ENCODE assay signal across 21 cellular contexts in the genomic region with DNA sequence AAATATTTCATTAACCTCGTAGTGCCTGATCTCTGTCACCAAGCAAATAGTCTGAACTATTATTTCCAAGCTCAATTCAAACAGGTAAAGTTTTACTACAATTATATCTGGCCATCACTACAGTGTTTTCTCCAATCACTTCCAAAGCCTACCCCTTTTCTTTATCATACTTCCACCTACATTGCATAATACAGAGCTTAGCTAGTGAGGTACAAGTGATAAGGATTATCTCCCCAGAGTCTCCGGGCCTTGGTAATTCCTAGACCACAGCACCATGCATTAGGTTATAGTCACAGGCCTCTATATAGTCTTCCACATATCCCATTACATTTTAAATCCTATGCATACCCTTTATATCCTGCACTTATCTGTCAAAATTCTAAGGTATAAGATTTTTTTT.
DNase-seq lines count a peak whose midpoint lies in the region; ATAC-seq and TF ChIP-seq lines count a peak whose summit lies in the region.
"Had no signal": no experiment of that assay in that cellular context is flagged by ENCODE, and none has a peak within 500 bp of the region (broad histone marks: within the 10 kb centered on the region; RNA-seq: fewer than 3 reads in every experiment).

No MANE protein-coding gene starts in this region.

- H3K79me2 ChIP-seq in mammary epithelial cell (ENCODE audit: insufficient read depth, low read length): peaks cover 62% of the 10 kb centered on the region

- intact Hi-C loops in mammary epithelial cell (cut with micrococcal nuclease): loop anchor here (5.0 kb wide), 1 partner anchor 154 kb away; a partner anchor contains a TSS

- H3K9me3 ChIP-seq in ES-I3 (ENCODE audit: control insufficient read depth, insufficient read depth, low read length): no peaks in the 10 kb centered on the region
- peaks cover 3% of the 10 kb centered on the region for H3K9me3 ChIP-seq in mammary epithelial cell (replicated peaks; ENCODE audit: insufficient read depth, low read length)
- no peaks in the 10 kb centered on the region for H3K9me3 ChIP-seq in iPS-20b (ENCODE audit: insufficient read depth, low read depth, low read length)
- no peaks in the 10 kb centered on the region for H3K9me3 ChIP-seq in tibial nerve
- H3K9me3 ChIP-seq: ascending aorta, MG63, neutrophil had no signal

- WGBS in mammary epithelial cell (ENCODE audit: low coverage, missing lambda C conversion rate): 48% methylated on average over 2 of the region's 2 CpGs
- WGBS in tibial nerve, 2 donors: 85% methylated on average over 2 of the region's 2 CpGs

- no peaks in the 10 kb centered on the region for H4K20me1 ChIP-seq in mammary epithelial cell (ENCODE audit: insufficient read depth, low read length)

- H3K36me3 ChIP-seq in ES-I3 (ENCODE audit: insufficient read depth, low read length): peaks cover 10% of the 10 kb centered on the region; the same call in 1 of the 2 replicates
- peaks cover 11% of the 10 kb centered on the region for H3K36me3 ChIP-seq in mammary epithelial cell (ENCODE audit: insufficient read depth, low read length)
- H3K36me3 ChIP-seq in iPS-20b (ENCODE audit: insufficient read depth, low read depth, low read length): peaks cover 34% of the 10 kb centered on the region; the same call in 1 of the 2 replicates
- H3K36me3 ChIP-seq in tibial nerve: no peaks in the 10 kb centered on the region
- H3K36me3 ChIP-seq: ascending aorta, MG63, neutrophil had no signal

- BruUV-seq in mammary epithelial cell (replicated peaks; lab: Mats Ljungman, UMichigan): no TSS peak

- DNase-seq in NCI-H69 (lab: John Stamatoyannopoulos, UW) (peak; percentile 41), mammary epithelial cell (no peak), C1 segment of cervical spinal cord (lab: John Stamatoyannopoulos, UW) (no peak), Kasumi-1 (lab: John Stamatoyannopoulos, UW) (no peak), tibial nerve (ENCODE audit: low spot score in 2 of 2) (no peak)
- DNase-seq: activated CD4-positive, alpha-beta memory T cell treated with anti-CD3 and anti-CD28 coated beads for 36 hours; activated naive CD4-positive, alpha-beta T cell treated with anti-CD3 and anti-CD28 coated beads, Interleukin-2, amount 50 U/mL, for 16 hours; activated T-cell treated with anti-CD3 and anti-CD28 coated beads, Interleukin-2, amount 50 U/mL, for 1 hour; DMS 273 treated with DMSO at 0.1 percent for 48 hours; effector memory CD8-positive, alpha-beta T cell; GDM1; GOT3; MG63; NCI-H1436 treated with DMSO at 0.1 percent for 48 hours; stimulated activated CD8-positive, alpha-beta memory T cell treated with anti-CD3 and anti-CD28 coated beads, Interleukin-4, amount 100 ng/mL, for 48 hours had no signal

- H3K27me3 ChIP-seq in mammary epithelial cell (ENCODE audit: insufficient read depth, low read length) (no peaks in the 10 kb centered on the region), iPS-20b (ENCODE audit: insufficient read depth, low read length) (no peaks in the 10 kb centered on the region), tibial nerve (no peaks in the 10 kb centered on the region)
- H3K27me3 ChIP-seq: ascending aorta, MG63, neutrophil had no signal

- no peak for TF ChIP-seq POLR2A in tibial nerve (IDR thresholded peaks at IDR 0.05)

- H2AFZ ChIP-seq in mammary epithelial cell (ENCODE audit: low read depth, low read length): no peak overlapping the region

- TF ChIP-seq CTCF in mammary epithelial cell (conservative IDR thresholded peaks at IDR 0.05 in 1 of 2, IDR thresholded peaks at IDR 0.05 in 1 of 2; ENCODE audit: extremely low read depth in 1 of 2, insufficient read depth in 1 of 2, low read depth in 1 of 2, low read length in 2 of 2): no peak
- no peak for TF ChIP-seq CTCF in tibial nerve (IDR thresholded peaks at IDR 0.05)

- no peaks in the 10 kb centered on the region for H3K4me1 ChIP-seq in ES-I3 (ENCODE audit: insufficient read depth, low read length)
- peaks cover 10% of the 10 kb centered on the region for H3K4me1 ChIP-seq in mammary epithelial cell (ENCODE audit: insufficient read depth, low read length)
- peaks cover 4% of the 10 kb centered on the region; the same call in 1 of the 2 replicates for H3K4me1 ChIP-seq in iPS-20b (ENCODE audit: insufficient read depth, low read length)
- no peaks in the 10 kb centered on the region for H3K4me1 ChIP-seq in tibial nerve
- H3K4me1 ChIP-seq: ascending aorta had no signal

- dilution Hi-C loops in mammary epithelial cell (cut with HindIII; ENCODE audit: low sequenced_read_pairs): no loop called here

- H3K4me3 ChIP-seq in mammary epithelial cell (replicated peaks in 1 of 3; ENCODE audit: insufficient read depth in 1 of 3, low read depth in 2 of 3, low read length in 3 of 3) (peak overlapping the region; percentile 57 to 97 (median 91)), iPS-20b (ENCODE audit: low read length) (peak overlapping the region; percentile 63), tibial nerve (no peak overlapping the region)
- H3K4me3 ChIP-seq: ascending aorta, MG63 had no signal

- no peak for ATAC-seq in HG03521 (IDR thresholded peaks at IDR 0.05; ENCODE audit: unreplicated experiment)
- ATAC-seq: effector memory CD8-positive, alpha-beta T cell; Right ventricle myocardium inferior had no signal

- in situ Hi-C loops in mammary epithelial cell (cut with MboI; ENCODE audit: low sequenced_read_pairs in 2 of 2): no loop called here

- no peak for TF ChIP-seq EP300 in tibial nerve (IDR thresholded peaks at IDR 0.05)

- CTCF ChIA-PET in mammary epithelial cell (lab: Charles Lee; ENCODE audit: low non-redundant PET): no interaction called here

- H3K9ac ChIP-seq in ES-I3 (ENCODE audit: low read depth, low read length) (peak overlapping the region; percentile 73), mammary epithelial cell (ENCODE audit: insufficient read depth, low read length) (peak overlapping the region; percentile 85), iPS-20b (ENCODE audit: low read depth, low read length) (peak overlapping the region; percentile 86)

- peak overlapping the region; percentile 93 for H3K4me2 ChIP-seq in mammary epithelial cell (ENCODE audit: insufficient read depth, low read depth, low read length)

- peak overlapping the region; percentile 85 for H3K27ac ChIP-seq in mammary epithelial cell (ENCODE audit: insufficient read depth, low read depth, low read length)
- H3K27ac ChIP-seq in iPS-20b (ENCODE audit: low read length): no peak overlapping the region
- no peak overlapping the region for H3K27ac ChIP-seq in tibial nerve
- H3K27ac ChIP-seq: ascending aorta, neutrophil had no signal

Comparison
In these comparisons a context has a peak if more than half of its experiments do, and no peak if none do; other contexts are left out.
1. H3K4me3 ChIP-seq: peak in mammary epithelial cell (3 of 3) and iPS-20b (single experiment); none in tibial nerve (0 of 4).
2. Peak in every context shown above with its lines, with median percentiles within 50 percentile points of each other: H3K9ac ChIP-seq.